Comparison of ENCODE assay signal across 22 cellular contexts in genomic region chr3:27093771-27094170, GRCh38.
"Had no signal": no experiment of that assay in that cellular context is flagged by ENCODE, and none has a peak within 500 bp of the region (broad histone marks: within the 10 kb centered on the region; RNA-seq: fewer than 3 reads in every experiment).

No MANE protein-coding gene starts in this region.

- DNase-seq: activated naive CD4-positive, alpha-beta T cell; activated naive CD8-positive, alpha-beta T cell treated with anti-CD3 and anti-CD28 coated beads for 36 hours; activated T-cell treated with anti-CD3 and anti-CD28 coated beads, Interleukin-2, amount 50 U/mL, for 1 hour; amygdala; head of caudate nucleus; hypothalamus; islet precursor cell; left cardiac atrium; mesendoderm; mucosa of descending colon; nephron progenitor cell; pancreas; psoas muscle; stimulated activated CD4-positive, alpha-beta T cell treated with anti-CD3 and anti-CD28 coated beads, Interleukin-1b, Interleukin-23, amount 100 ng/mL, for 48 hours; substantia nigra; T-helper 9 cell; thyroid gland; upper lobe of right lung had no signal

- H3K27ac ChIP-seq: cardiac muscle cell, gastroesophageal sphincter, pancreas, psoas muscle, right atrium auricular region, thyroid gland, upper lobe of right lung had no signal

- H3K4me3 ChIP-seq: cardiac muscle cell, gastroesophageal sphincter, mucosa of descending colon, pancreas, psoas muscle, right atrium auricular region, thyroid gland, upper lobe of right lung had no signal

- H3K9me3 ChIP-seq: gastroesophageal sphincter, mucosa of descending colon, pancreas, psoas muscle, right atrium auricular region, thyroid gland, upper lobe of right lung had no signal

- H3K4me1 ChIP-seq: pancreas, psoas muscle, thyroid gland, upper lobe of right lung had no signal

- H3K27me3 ChIP-seq: cardiac muscle cell, gastroesophageal sphincter, pancreas, right atrium auricular region, thyroid gland, upper lobe of right lung had no signal

- H3K36me3 ChIP-seq: cardiac muscle cell, gastroesophageal sphincter, pancreas, right atrium auricular region, thyroid gland, upper lobe of right lung had no signal

- FAIRE-seq: pancreas had no signal

- ATAC-seq: activated T-helper 17 cell treated with anti-CD3 and anti-CD28 coated beads, Interleukin-2, amount 50 U/mL, for 72 hours; gastroesophageal sphincter; left cardiac atrium; mucosa of descending colon; pancreas; psoas muscle; upper lobe of right lung had no signal
